ENCODE assay signal across 10 cellular contexts in genomic region chr10:86583983-86584382, GRCh38.
DNase-seq lines count a peak whose midpoint lies in the region; ATAC-seq, FAIRE-seq and TF ChIP-seq lines count a peak whose summit lies in the region.
"Had no signal": no experiment of that assay in that cellular context is flagged by ENCODE, and none has a peak within 500 bp of the region (broad histone marks: within the 10 kb centered on the region; RNA-seq: fewer than 3 reads in every experiment).

No MANE protein-coding gene starts in this region.

- TF ChIP-seq POLR2A in GM12892 (IDR thresholded peaks at IDR 0.05; ENCODE audit: low read depth, low read length) = no peak

- FAIRE-seq in GM12892 (lab: Jason Lieb, UNC) = peak; percentile 54

- peak; percentile 1 for TF ChIP-seq CTCF in fibroblast of mammary gland (conservative IDR thresholded peaks at IDR 0.05; ENCODE audit: control insufficient read depth, insufficient read depth, low read depth, low read length)

- DNase-seq in GM12892 (ENCODE audit: insufficient read length) = no peak
- DNase-seq in Jurkat, Clone E6-1 (ENCODE audit: low read depth, low spot score) = peak; percentile 18
- no peak for DNase-seq in fibroblast of mammary gland (ENCODE audit: low read depth)
- no peak for DNase-seq in stimulated activated naive CD4-positive, alpha-beta T cell treated with Interleukin-2 at 50 U/mL for 16 hours (lab: John Stamatoyannopoulos, UW)
- no peak for DNase-seq in HEK293T (ENCODE audit: extremely low spot score)
- DNase-seq in NCI-H1105 treated with DMSO at 0.1 percent for 48 hours (lab: John Stamatoyannopoulos, UW) = no peak
- DNase-seq: anterior cingulate cortex, T-helper 17 cell had no signal

- CTCF ChIA-PET in HEK293T (lab: Yijun Ruan, JAX) = interaction anchor here (0.6 to 0.7 kb wide), 2 partner anchors 136 to 1470 kb away, joined by 4 read pairs; no protein-coding TSS in a partner anchor

- ATAC-seq in GM21381 (IDR thresholded peaks at IDR 0.05; ENCODE audit: unreplicated experiment) (peak; percentile 60), HG03097 (IDR thresholded peaks at IDR 0.05; ENCODE audit: low FRiP score, unreplicated experiment) (no peak)
- ATAC-seq: T-helper 17 cell had no signal

- POLR2A ChIA-PET in HEK293T (lab: Yijun Ruan, JAX) = no interaction called here

- H3K4me3 ChIP-seq in Jurkat, Clone E6-1 (ENCODE audit: low read length) = no peak overlapping the region
- H3K4me3 ChIP-seq in fibroblast of mammary gland (ENCODE audit: control insufficient read depth, low read depth, low read length) = no peak overlapping the region

TF ChIP-seq in HEK293T, 16 proteins besides CTCF, POLR2A, EP300 and RAD21:
- TF ChIP-seq SP1 (IDR thresholded peaks at IDR 0.05) (no peak), BHLHE40 (IDR thresholded peaks at IDR 0.05; ENCODE audit: borderline replicate concordance) (no peak), SUZ12 (IDR thresholded peaks at IDR 0.05) (no peak), ELF4 (IDR thresholded peaks at IDR 0.05) (no peak), FOXA1 (IDR thresholded peaks at IDR 0.05) (no peak), NFRKB (IDR thresholded peaks at IDR 0.05) (no peak), FOXK2 (IDR thresholded peaks at IDR 0.05) (no peak), ARNT (IDR thresholded peaks at IDR 0.05) (no peak), HDGF (IDR thresholded peaks at IDR 0.05; ENCODE audit: borderline replicate concordance) (no peak), FOXM1 (IDR thresholded peaks at IDR 0.05; ENCODE audit: borderline replicate concordance) (no peak), L3MBTL2 (conservative IDR thresholded peaks at IDR 0.05) (no peak), PKNOX1 (IDR thresholded peaks at IDR 0.05) (no peak), ZNF384 (IDR thresholded peaks at IDR 0.05) (no peak), CTBP1 (IDR thresholded peaks at IDR 0.05; ENCODE audit: borderline replicate concordance) (no peak), LEF1 (IDR thresholded peaks at IDR 0.05; ENCODE audit: borderline replicate concordance) (no peak)
